Comparison of ENCODE assay signal across 14 cellular contexts in genomic region chr16:87336850-87337240, GRCh38. TPM values are rescaled to one million over a fixed set of nuclear protein-coding genes. Genes with fewer than 3 reads are reported as not detected.
A peak's percentile ranks its signal among the peaks of the same experiment; 100 is the strongest.
DNase-seq lines count a peak whose midpoint lies in the region; ATAC-seq and TF ChIP-seq lines count a peak whose summit lies in the region.
"Had no signal": no experiment of that assay in that cellular context is flagged by ENCODE, and none has a peak within 500 bp of the region (broad histone marks: within the 10 kb centered on the region; RNA-seq: fewer than 3 reads in every experiment).

No MANE protein-coding gene starts in this region.

- CTCF ChIA-PET in CD8-positive, alpha-beta T cell (lab: Charles Lee): interaction anchor here (2.5 kb wide), 1 partner anchor 58 kb away, joined by 8 read pairs; no protein-coding TSS in a partner anchor

- peak overlapping the region; percentile 85 for H3K27ac Mint-ChIP-seq in CD8-positive, alpha-beta T cell
- peak overlapping the region; percentile 30 for H3K27ac Mint-ChIP-seq in activated T-helper 2 cell treated with anti-CD3 and anti-CD28 coated beads, Interferon-gamma antibody, Interleukin-2, Interleukin-4, amounts not matched to agents 10 μg/mL and 5 μg/mL and 100 μg/mL, durations not matched to agents 14 hours and 24 hours and 36 hours
- H3K27ac Mint-ChIP-seq in nephron progenitor cell: peak overlapping the region; percentile 78

- no peak for TF ChIP-seq CTCF in CD8-positive, alpha-beta T cell (IDR thresholded peaks at IDR 0.05)
- TF ChIP-seq CTCF in nephron progenitor cell (IDR thresholded peaks at IDR 0.05): no peak

- no peaks in the 10 kb centered on the region for H3K27me3 Mint-ChIP-seq in CD8-positive, alpha-beta T cell (ENCODE audit: low read depth)
- H3K27me3 Mint-ChIP-seq in activated T-helper 2 cell treated with anti-CD3 and anti-CD28 coated beads, Interferon-gamma antibody, Interleukin-2, Interleukin-4, amounts not matched to agents 10 μg/mL and 5 μg/mL and 100 μg/mL, durations not matched to agents 14 hours and 24 hours and 36 hours (ENCODE audit: low read depth): no peaks in the 10 kb centered on the region
- H3K27me3 Mint-ChIP-seq in nephron progenitor cell (ENCODE audit: low read depth, poor library complexity): peaks cover 3% of the 10 kb centered on the region

- POLR2A ChIA-PET in CD8-positive, alpha-beta T cell (lab: Charles Lee): no interaction called here

- H3K27me3 ChIP-seq in BLaER1: no peaks in the 10 kb centered on the region
- H3K27me3 ChIP-seq in CD8-positive, alpha-beta T cell (ENCODE audit: insufficient read depth, low read length): no peaks in the 10 kb centered on the region
- no peaks in the 10 kb centered on the region for H3K27me3 ChIP-seq in effector memory CD4-positive, alpha-beta T cell (replicated peaks; ENCODE audit: control insufficient read depth, insufficient read depth, low read length, poor library complexity, severe bottlenecking)

- H3K27ac ChIP-seq in BLaER1: no peak overlapping the region
- no peak overlapping the region for H3K27ac ChIP-seq in CD8-positive, alpha-beta T cell (ENCODE audit: low read depth, low read length)
- H3K27ac ChIP-seq in effector memory CD4-positive, alpha-beta T cell (ENCODE audit: insufficient read depth, low read length, poor library complexity, severe bottlenecking): no peak overlapping the region

- ATAC-seq in CD8-positive, alpha-beta T cell: no peak
- ATAC-seq: Right ventricle myocardium inferior had no signal

- peaks cover 26% of the 10 kb centered on the region for H3K4me1 ChIP-seq in BLaER1
- peaks cover 13% of the 10 kb centered on the region for H3K4me1 ChIP-seq in CD8-positive, alpha-beta T cell (ENCODE audit: insufficient read depth, low read length)
- H3K4me1 ChIP-seq in effector memory CD4-positive, alpha-beta T cell (ENCODE audit: control insufficient read depth, insufficient read depth, low read length, poor library complexity, severe bottlenecking): no peaks in the 10 kb centered on the region

- peaks cover 32% of the 10 kb centered on the region for H3K4me1 Mint-ChIP-seq in CD8-positive, alpha-beta T cell (ENCODE audit: low read depth)
- peaks cover 6% of the 10 kb centered on the region for H3K4me1 Mint-ChIP-seq in activated T-helper 2 cell treated with anti-CD3 and anti-CD28 coated beads, Interferon-gamma antibody, Interleukin-2, Interleukin-4, amounts not matched to agents 10 μg/mL and 5 μg/mL and 100 μg/mL, durations not matched to agents 14 hours and 24 hours and 36 hours (ENCODE audit: low read depth)
- peaks cover 3% of the 10 kb centered on the region for H3K4me1 Mint-ChIP-seq in nephron progenitor cell

- no peaks in the 10 kb centered on the region for H3K9me3 Mint-ChIP-seq in CD8-positive, alpha-beta T cell
- no peaks in the 10 kb centered on the region for H3K9me3 Mint-ChIP-seq in activated T-helper 2 cell treated with anti-CD3 and anti-CD28 coated beads, Interferon-gamma antibody, Interleukin-2, Interleukin-4, amounts not matched to agents 10 μg/mL and 5 μg/mL and 100 μg/mL, durations not matched to agents 14 hours and 24 hours and 36 hours
- H3K9me3 Mint-ChIP-seq in nephron progenitor cell: no peaks in the 10 kb centered on the region

- H3K36me3 Mint-ChIP-seq in CD8-positive, alpha-beta T cell: peaks cover 61% of the 10 kb centered on the region
- H3K36me3 Mint-ChIP-seq in activated T-helper 2 cell treated with anti-CD3 and anti-CD28 coated beads, Interferon-gamma antibody, Interleukin-2, Interleukin-4, amounts not matched to agents 10 μg/mL and 5 μg/mL and 100 μg/mL, durations not matched to agents 14 hours and 24 hours and 36 hours (ENCODE audit: low read depth): peaks cover 36% of the 10 kb centered on the region
- H3K36me3 Mint-ChIP-seq in nephron progenitor cell (ENCODE audit: low read depth): peaks cover 26% of the 10 kb centered on the region

- no peak overlapping the region for H3K4me3 ChIP-seq in BLaER1
- no peak overlapping the region for H3K4me3 ChIP-seq in CD8-positive, alpha-beta T cell (ENCODE audit: low read depth, low read length)
- no peak overlapping the region for H3K4me3 ChIP-seq in effector memory CD4-positive, alpha-beta T cell (ENCODE audit: insufficient read depth, low read depth, low read length, poor library complexity, severe bottlenecking)

- H3K9me3 ChIP-seq in BLaER1: no peaks in the 10 kb centered on the region
- no peaks in the 10 kb centered on the region for H3K9me3 ChIP-seq in CD8-positive, alpha-beta T cell (ENCODE audit: low read length)
- H3K9me3 ChIP-seq in effector memory CD4-positive, alpha-beta T cell (ENCODE audit: control insufficient read depth, low read length): no peaks in the 10 kb centered on the region

- no peak overlapping the region for H3K4me3 Mint-ChIP-seq in CD8-positive, alpha-beta T cell
- no peak overlapping the region for H3K4me3 Mint-ChIP-seq in activated T-helper 2 cell treated with anti-CD3 and anti-CD28 coated beads, Interferon-gamma antibody, Interleukin-2, Interleukin-4, amounts not matched to agents 10 μg/mL and 5 μg/mL and 100 μg/mL, durations not matched to agents 14 hours and 24 hours and 36 hours (ENCODE audit: low read depth)
- H3K4me3 Mint-ChIP-seq in nephron progenitor cell: no peak overlapping the region

- intact Hi-C loops in CD8-positive, alpha-beta T cell (cut with DNase I, micrococcal nuclease): no loop called here
- intact Hi-C loops in activated T-helper 2 cell treated with anti-CD3 and anti-CD28 coated beads, Interferon-gamma antibody, Interleukin-2, Interleukin-4, amounts not matched to agents 10 μg/mL and 5 μg/mL and 100 μg/mL, durations not matched to agents 14 hours and 24 hours and 36 hours (cut with micrococcal nuclease): no loop called here

- H3K9ac ChIP-seq in BLaER1: peak overlapping the region; percentile 42; the same call in 1 of the 2 replicates

- H3K36me3 ChIP-seq in BLaER1: peaks cover 81% of the 10 kb centered on the region
- peaks cover 10% of the 10 kb centered on the region for H3K36me3 ChIP-seq in CD8-positive, alpha-beta T cell (ENCODE audit: insufficient read depth, low read length)
- H3K36me3 ChIP-seq in effector memory CD4-positive, alpha-beta T cell (ENCODE audit: control insufficient read depth, insufficient read depth, low read length): peaks cover 62% of the 10 kb centered on the region

- peak overlapping the region; percentile 76 for H3K4me2 ChIP-seq in BLaER1

- peaks cover 80% of the 10 kb centered on the region for H4K20me1 ChIP-seq in BLaER1

- DNase-seq in CD8-positive, alpha-beta T cell: no peak
- DNase-seq in activated T-helper 2 cell treated with anti-CD3 and anti-CD28 coated beads, Interferon-gamma antibody, Interleukin-2, Interleukin-4, amounts not matched to agents 10 μg/mL and 5 μg/mL and 100 μg/mL, durations not matched to agents 14 hours and 24 hours and 36 hours (ENCODE audit: low spot score): no peak
- DNase-seq in nephron progenitor cell (no peak), cortex of kidney (lab: John Stamatoyannopoulos, UW) (no peak), DMS53 (lab: John Stamatoyannopoulos, UW) (no peak)
- DNase-seq in effector memory CD4-positive, alpha-beta T cell: no peak
- DNase-seq in activated CD4-positive, alpha-beta T cell treated with anti-CD3 and anti-CD28 coated beads for 48 hours: no peak
- DNase-seq: Calu3, MM.1S, NCI-H1105 treated with DMSO at 0.1 percent for 48 hours, NCI-H1694, NCI-H2081 treated with DMSO at 0.1 percent for 48 hours had no signal

RNA-seq across cellular contexts. Expression of gene C16orf95, which starts 19.7 kb away (rescaled TPM):
- 1 to 10 TPM in 1 of 2 experiments, under 1 TPM in 1; 0.76 to 1.2 TPM for total RNA-seq in CD8-positive, alpha-beta T cell
- 12.3 and 12.4 TPM in 2 replicates for total RNA-seq in activated T-helper 2 cell treated with anti-CD3 and anti-CD28 coated beads, Interferon-gamma antibody, Interleukin-2, Interleukin-4, amounts not matched to agents 10 μg/mL and 5 μg/mL and 100 μg/mL, durations not matched to agents 14 hours and 24 hours and 36 hours

RNA-seq across cellular contexts. Expression of gene FBXO31, which starts 46.7 kb away (rescaled TPM):
- 10 to 100 TPM; 34.7 to 46.8 TPM for total RNA-seq in CD8-positive, alpha-beta T cell
- 33.6 and 40.1 TPM in 2 replicates for total RNA-seq in activated T-helper 2 cell treated with anti-CD3 and anti-CD28 coated beads, Interferon-gamma antibody, Interleukin-2, Interleukin-4, amounts not matched to agents 10 μg/mL and 5 μg/mL and 100 μg/mL, durations not matched to agents 14 hours and 24 hours and 36 hours

RNA-seq across cellular contexts. Expression of gene MAP1LC3B, which starts 55.3 kb away (rescaled TPM):
- 100 to 1,000 TPM; 104 to 108 TPM for total RNA-seq in CD8-positive, alpha-beta T cell
- total RNA-seq in activated T-helper 2 cell treated with anti-CD3 and anti-CD28 coated beads, Interferon-gamma antibody, Interleukin-2, Interleukin-4, amounts not matched to agents 10 μg/mL and 5 μg/mL and 100 μg/mL, durations not matched to agents 14 hours and 24 hours and 36 hours: 40.6 and 43.6 TPM in 2 replicates

Comparison
In these comparisons a context has a peak if more than half of its experiments do, and no peak if none do; other contexts are left out.
1. H3K27ac Mint-ChIP-seq: peak in every context shown above with its lines; median percentile 85 in CD8-positive, alpha-beta T cell; 78 in nephron progenitor cell; 30 in activated T-helper 2 cell treated with anti-CD3 and anti-CD28 coated beads, Interferon-gamma antibody, Interleukin-2, Interleukin-4, amounts not matched to agents 10 μg/mL and 5 μg/mL and 100 μg/mL, durations not matched to agents 14 hours and 24 hours and 36 hours.